Comparison of ENCODE assay signal across 9 cellular contexts in genomic region chr5:124704594-124705284, GRCh38. TPM values are rescaled to one million over a fixed set of nuclear protein-coding genes. Genes with fewer than 3 reads are reported as not detected.
DNase-seq lines count a peak whose midpoint lies in the region; ATAC-seq and TF ChIP-seq lines count a peak whose summit lies in the region.
"Had no signal": no experiment of that assay in that cellular context is flagged by ENCODE, and none has a peak within 500 bp of the region (broad histone marks: within the 10 kb centered on the region; RNA-seq: fewer than 3 reads in every experiment).

No MANE protein-coding gene starts in this region.

- peaks cover 0 to 3% of the 10 kb centered on the region in 2 donors for H3K27me3 Mint-ChIP-seq in CD4-positive, alpha-beta memory T cell

- 75 to 79% methylated on average over 6 of the region's 6 CpGs for WGBS in heart right ventricle, 2 donors

- POLR2A ChIA-PET in CD4-positive, alpha-beta memory T cell (lab: Charles Lee; ENCODE audit: partially characterized antibody): no interaction called here

- intact Hi-C loops in CD4-positive, alpha-beta memory T cell (cut with micrococcal nuclease): no loop called here
- intact Hi-C loops in heart right ventricle (cut with DNase I): loop anchor here in 4 of 10 donors (5.0 kb wide), 3 partner anchors 38 to 912 kb away; partner anchors contain the start of gene ZNF608 (in 1 of the 4)

- no peak for TF ChIP-seq CTCF in heart right ventricle (IDR thresholded peaks at IDR 0.05)

- no peak overlapping the region for H3K4me3 Mint-ChIP-seq in CD4-positive, alpha-beta memory T cell

- H3K27ac Mint-ChIP-seq in CD4-positive, alpha-beta memory T cell: no peak overlapping the region

- H3K27ac ChIP-seq in CD4-positive, alpha-beta memory T cell (ENCODE audit: low read depth, low read length): no peak overlapping the region
- H3K27ac ChIP-seq in heart right ventricle: no peak overlapping the region
- H3K27ac ChIP-seq: breast epithelium had no signal

- CTCF ChIA-PET in CD4-positive, alpha-beta memory T cell (lab: Charles Lee; ENCODE audit: partially characterized antibody): no interaction called here

- H3K4me1 Mint-ChIP-seq in CD4-positive, alpha-beta memory T cell: no peaks in the 10 kb centered on the region

- ATAC-seq in GM18517 (IDR thresholded peaks at IDR 0.05; ENCODE audit: unreplicated experiment) (peak; percentile 91), GM21576 (IDR thresholded peaks at IDR 0.05; ENCODE audit: unreplicated experiment) (peak; percentile 79), HG03439 (IDR thresholded peaks at IDR 0.05; ENCODE audit: unreplicated experiment) (peak; percentile 53), heart right ventricle (no peak)

- H3K4me1 ChIP-seq in CD4-positive, alpha-beta memory T cell (ENCODE audit: insufficient read depth, low read length): no peaks in the 10 kb centered on the region
- H3K4me1 ChIP-seq in heart right ventricle: peaks cover 5 to 86% (median 57%) of the 10 kb centered on the region in 9 donors

- H3K36me3 ChIP-seq in CD4-positive, alpha-beta memory T cell (ENCODE audit: insufficient read depth, low read length): no peaks in the 10 kb centered on the region
- peaks cover 0 to 13% (median 0%) of the 10 kb centered on the region in 9 donors for H3K36me3 ChIP-seq in heart right ventricle
- H3K36me3 ChIP-seq: breast epithelium had no signal

- DNase-seq in hippocampal formation (lab: John Stamatoyannopoulos, UW) (peak; percentile 19 to 29), heart right ventricle (no peak)
- no peak for DNase-seq in CD4-positive, alpha-beta memory T cell
- no peak for DNase-seq in activated CD4-positive, alpha-beta T cell treated with anti-CD3 and anti-CD28 coated beads, Interleukin-2, amount 50 U/mL, for 1 hour
- no peak for DNase-seq in activated CD8-positive, alpha-beta memory T cell treated with anti-CD3 and anti-CD28 coated beads, Interleukin-2, amount 50 U/mL, for 4 hours

- no peaks in the 10 kb centered on the region for H3K27me3 ChIP-seq in CD4-positive, alpha-beta memory T cell (ENCODE audit: insufficient read depth, low read length)
- no peaks in the 10 kb centered on the region for H3K27me3 ChIP-seq in heart right ventricle
- H3K27me3 ChIP-seq: breast epithelium had no signal

- peaks cover 0 to 8% (median 0%) of the 10 kb centered on the region in 8 donors for H3K9me3 Mint-ChIP-seq in CD4-positive, alpha-beta memory T cell

- H3K9me3 ChIP-seq in CD4-positive, alpha-beta memory T cell (ENCODE audit: control insufficient read depth in 1 of 2, low read length in 2 of 2): no peaks in the 10 kb centered on the region
- H3K9me3 ChIP-seq in heart right ventricle: no peaks in the 10 kb centered on the region
- H3K9me3 ChIP-seq: breast epithelium had no signal

- no peaks in the 10 kb centered on the region for H3K36me3 Mint-ChIP-seq in CD4-positive, alpha-beta memory T cell

- H3K4me3 ChIP-seq in CD4-positive, alpha-beta memory T cell (ENCODE audit: low read length in 2 of 2): no peak overlapping the region
- no peak overlapping the region for H3K4me3 ChIP-seq in heart right ventricle
- H3K4me3 ChIP-seq: breast epithelium had no signal

RNA-seq across cellular contexts. Expression of gene ZNF608, which starts 41.7 kb away (rescaled TPM):
- total RNA-seq in CD4-positive, alpha-beta memory T cell: not detected
- not detected for polyA plus RNA-seq in CD4-positive, alpha-beta memory T cell
- 10 to 100 TPM in 9 of 10 donors, 1 to 10 TPM in 1; 9.8 to 22.9 (median 13.1) TPM for total RNA-seq in heart right ventricle
- 10 to 100 TPM in 1 of 2 donors, 1 to 10 TPM in 1; 3.3 to 17.2 TPM for polyA plus RNA-seq in heart right ventricle

Comparison
In these comparisons a context has a peak if more than half of its experiments do, and no peak if none do; other contexts are left out.
1. ATAC-seq: peak in GM18517 (single experiment), GM21576 (single experiment) and HG03439 (single experiment); none in heart right ventricle (0 of 8).
2. DNase-seq: peak in hippocampal formation (2 of 2); none in CD4-positive, alpha-beta memory T cell (0 of 5), heart right ventricle (0 of 2), activated CD4-positive, alpha-beta T cell treated with anti-CD3 and anti-CD28 coated beads, Interleukin-2, amount 50 U/mL, for 1 hour (single experiment) and activated CD8-positive, alpha-beta memory T cell treated with anti-CD3 and anti-CD28 coated beads, Interleukin-2, amount 50 U/mL, for 4 hours (single experiment).
3. RNA of gene ZNF608, which starts 41.7 kb away (total RNA-seq): 9.8 to 22.9 TPM in heart right ventricle; not detected in CD4-positive, alpha-beta memory T cell; every median in the first group is over 10 times any median in the second.